ENCODE assay signal across 8 cellular contexts in genomic region chr6:83055366-83055964, GRCh38. TPM values are rescaled to one million over a fixed set of nuclear protein-coding genes. Genes with fewer than 3 reads are reported as not detected.
DNase-seq lines count a peak whose midpoint lies in the region; ATAC-seq and TF ChIP-seq lines count a peak whose summit lies in the region.

No MANE protein-coding gene starts in this region.

- WGBS in IMR-90 (ENCODE audit: extremely low coverage in 2 of 2, insufficient read length in 1 of 2), 2 experiments = no CpG with 5 or more reads among the region's 6 CpGs
- WGBS in SK-N-SH (ENCODE audit: low lambda C conversion rate) = 28% methylated on average over 6 of the region's 6 CpGs

- POLR2A ChIA-PET in IMR-90 (lab: Charles Lee; ENCODE audit: unreplicated experiment) (no interaction called here), SK-N-SH (lab: Yijun Ruan, JAX) (interaction anchor here (1.2 kb wide), 1 partner anchor 807 kb away, joined by 3 read pairs; the partner anchor contains the start of gene IBTK)

- intact Hi-C loops in IMR-90 (cut with micrococcal nuclease) = loop anchor here (1.0 to 10.0 kb wide), 5 partner anchors 151 to 785 kb away; no protein-coding TSS in a partner anchor
- intact Hi-C loops in breast epithelium (cut with DNase I; ENCODE audit: low total_unique reads) = loop anchor here (10.0 kb wide), 1 partner anchor 781 kb away; no protein-coding TSS in a partner anchor

- in situ Hi-C loops in IMR-90 (cut with MboI; ENCODE audit: low sequenced_read_pairs) = loop anchor here (5.0 to 25.0 kb wide), 2 partner anchors 693 to 803 kb away; partner anchors contain the start of gene TPBG

- no peaks in the 10 kb centered on the region for H3K9me3 ChIP-seq in IMR-90 (ENCODE audit: control insufficient read depth, insufficient read depth, low read length)
- no peaks in the 10 kb centered on the region for H3K9me3 ChIP-seq in SK-N-SH
- no peaks in the 10 kb centered on the region for H3K9me3 ChIP-seq in breast epithelium

- H3K56ac ChIP-seq in IMR-90 (ENCODE audit: extremely low read depth, insufficient read depth, low read length) = no peak overlapping the region

- peak overlapping the region; percentile 17; the same call in 1 of the 2 replicates for H3K4me2 ChIP-seq in IMR-90 (ENCODE audit: low read depth, low read length)
- H3K4me2 ChIP-seq in SK-N-SH = 0 out of 2 replicates have a peak overlapping the region, but pooled peaks have one; percentile 8

- no peak overlapping the region for H3K23ac ChIP-seq in IMR-90 (ENCODE audit: low read depth, low read length)

- H2AK9ac ChIP-seq in IMR-90 (replicated peaks; ENCODE audit: low read depth, low read length, poor library complexity) = no peak overlapping the region

- TF ChIP-seq POLR2A in IMR-90 (IDR thresholded peaks at IDR 0.05; ENCODE audit: low read depth, low read length) = no peak
- no peak for TF ChIP-seq POLR2A in breast epithelium (IDR thresholded peaks at IDR 0.05)

- dilution Hi-C loops in IMR-90 (cut with HindIII; ENCODE audit: low sequenced_read_pairs, unreplicated experiment) = loop anchor here (25.0 kb wide), 1 partner anchor 457 kb away; the partner anchor contains the start of gene PRSS35

- H3K9me2 ChIP-seq in SK-N-SH = no peaks in the 10 kb centered on the region

- H4K91ac ChIP-seq in IMR-90 (ENCODE audit: insufficient read depth, low read depth, low read length) = no peak overlapping the region

- TF ChIP-seq RAD21 in IMR-90 (IDR thresholded peaks at IDR 0.05; ENCODE audit: low read length) (peak; percentile 87), SK-N-SH (IDR thresholded peaks at IDR 0.05; ENCODE audit: low read length) (peak; percentile 91)

- TF ChIP-seq CTCF in C4-2B (conservative IDR thresholded peaks at IDR 0.05) (peak; percentile 82), IMR-90 (conservative IDR thresholded peaks at IDR 0.05; ENCODE audit: low read depth, low read length) (peak; percentile 88), SK-N-SH (IDR thresholded peaks at IDR 0.05) (peak; percentile 92), breast epithelium (IDR thresholded peaks at IDR 0.05) (peak; percentile 58 to 74 (median 74))

- no peak overlapping the region for H2BK15ac ChIP-seq in IMR-90 (ENCODE audit: low read depth, low read length)

- H3K36me3 ChIP-seq in IMR-90 (ENCODE audit: control insufficient read depth, insufficient read depth, low read length) (peaks cover 4% of the 10 kb centered on the region), SK-N-SH (replicated peaks in 1 of 2; ENCODE audit: control insufficient read depth in 1 of 2, insufficient read depth in 2 of 2, low read length in 1 of 2) (peaks cover 0 to 15% of the 10 kb centered on the region in 2 experiments), breast epithelium (no peaks in the 10 kb centered on the region)

- H3K9ac ChIP-seq in IMR-90 (ENCODE audit: low read depth, low read length) (no peak overlapping the region), SK-N-SH (no peak overlapping the region)

- DNase-seq in IMR-90 (peak; percentile 47), SK-N-SH (peak; percentile 62), breast epithelium (ENCODE audit: low spot score in 2 of 2) (no peak), immature natural killer cell (peak in 2 of 3 donors; percentile 35 to 38), SHP77 treated with DMSO at 0.1 percent for 48 hours (lab: John Stamatoyannopoulos, UW) (no peak)
- peak; percentile 7 to 19 for DNase-seq in stimulated activated CD4-positive, alpha-beta T cell treated with anti-CD3 and anti-CD28 coated beads, Interleukin-1b, Interleukin-23, amount 100 ng/mL, for 4 hours (ENCODE audit: low read depth in 2 of 2)

- H3K18ac ChIP-seq in IMR-90 (ENCODE audit: low read depth, low read length) = no peak overlapping the region

- H2BK20ac ChIP-seq in IMR-90 (ENCODE audit: low read depth, low read length) = no peak overlapping the region

- H3K4me3 Mint-ChIP-seq in immature natural killer cell = no peak overlapping the region

- no peak overlapping the region for H3K27ac Mint-ChIP-seq in immature natural killer cell

- peaks cover 0 to 1% (median 0%) of the 10 kb centered on the region in 3 donors for H3K27me3 Mint-ChIP-seq in immature natural killer cell (ENCODE audit: low read depth in 3 of 3)

- H3K14ac ChIP-seq in IMR-90 (replicated peaks; ENCODE audit: low read depth, low read length) = no peak overlapping the region

- H4K8ac ChIP-seq in IMR-90 (ENCODE audit: low read depth in 2 of 2, low read length in 2 of 2) = peak overlapping the region in 1 of 2 experiments; percentile 67; a peak in 1 of 4 replicates

- H3K4me1 ChIP-seq in IMR-90 (ENCODE audit: control insufficient read depth, insufficient read depth, low read length) (no peaks in the 10 kb centered on the region), SK-N-SH (ENCODE audit: control insufficient read depth in 1 of 2, insufficient read depth in 2 of 2, low read depth in 1 of 2, low read length in 1 of 2) (peaks cover 8 to 10% of the 10 kb centered on the region in 2 experiments; a peak in 3 of 4 replicates), breast epithelium (no peaks in the 10 kb centered on the region)

- ATAC-seq in GM18858 (IDR thresholded peaks at IDR 0.05; ENCODE audit: unreplicated experiment) (peak; percentile 41), IMR-90 (ENCODE audit: low read depth) (peak; percentile 90)

- H3K4me1 Mint-ChIP-seq in immature natural killer cell = peaks cover 0 to 2% of the 10 kb centered on the region in 2 donors

- CTCF ChIA-PET in IMR-90 (lab: Yijun Ruan, JAX) = interaction anchor here (0.7 to 1.8 kb wide), 2 partner anchors 456 to 784 kb away, joined by 3 to 6 read pairs; no protein-coding TSS in a partner anchor
- CTCF ChIA-PET in SK-N-SH (lab: Yijun Ruan, JAX) = interaction anchor here (0.5 to 8.2 kb wide), 12 partner anchors 8 to 803 kb away, joined by 3 to 191 read pairs (median 4); partner anchors contain the start of genes DOP1A and UBE3D

- H3K9me1 ChIP-seq in IMR-90 (ENCODE audit: insufficient read depth, low read length) = no peaks in the 10 kb centered on the region

- H3K4ac ChIP-seq in IMR-90 (ENCODE audit: low read depth, low read length) = no peak overlapping the region

- H3K79me2 ChIP-seq in SK-N-SH (ENCODE audit: insufficient read depth) = peaks cover 5% of the 10 kb centered on the region; the same call in 1 of the 2 replicates

- H3K27ac ChIP-seq in C4-2B (no peak overlapping the region), IMR-90 (ENCODE audit: insufficient read depth, low read length) (no peak overlapping the region), SK-N-SH (ENCODE audit: low read depth in 2 of 2, low read length in 1 of 2) (no peak overlapping the region), breast epithelium (no peak overlapping the region)

- H3K27me3 ChIP-seq in IMR-90 (ENCODE audit: control insufficient read depth, insufficient read depth, low read length) (no peaks in the 10 kb centered on the region), SK-N-SH (ENCODE audit: insufficient read depth) (no peaks in the 10 kb centered on the region), breast epithelium (no peaks in the 10 kb centered on the region)

- peaks cover 9 to 15% (median 13%) of the 10 kb centered on the region in 3 donors for H3K36me3 Mint-ChIP-seq in immature natural killer cell

- no peaks in the 10 kb centered on the region for H3F3A ChIP-seq in SK-N-SH (replicated peaks; ENCODE audit: insufficient read depth)

- no peaks in the 10 kb centered on the region for H3K9me3 Mint-ChIP-seq in immature natural killer cell

- H3K79me1 ChIP-seq in IMR-90 (ENCODE audit: low read depth in 1 of 2, low read length in 2 of 2) = peaks cover 5 to 13% of the 10 kb centered on the region in 2 experiments; a peak in 2 of 4 replicates

- no peak overlapping the region for H2BK5ac ChIP-seq in IMR-90 (ENCODE audit: low read depth, low read length, poor library complexity, severe bottlenecking)

- H2AFZ ChIP-seq in IMR-90 (replicated peaks; ENCODE audit: low read length, poor library complexity) (no peak overlapping the region), SK-N-SH (ENCODE audit: low read depth) (peak overlapping the region; percentile 57; the same call in 1 of the 2 replicates)

- TF ChIP-seq EP300 in SK-N-SH (IDR thresholded peaks at IDR 0.05; ENCODE audit: borderline replicate concordance in 1 of 2, low read depth in 1 of 2, low read length in 1 of 2) = no peak

- H3K4me3 ChIP-seq in IMR-90 (ENCODE audit: insufficient read depth, low read depth, low read length) (no peak overlapping the region), SK-N-SH (ENCODE audit: low read depth in 2 of 2, low read length in 1 of 2) (peak overlapping the region in 1 of 2 experiments; percentile 28; a peak in 1 of 4 replicates), breast epithelium (no peak overlapping the region)

- no peak overlapping the region for H2BK120ac ChIP-seq in IMR-90 (ENCODE audit: low read depth, low read length)

- H4K20me1 ChIP-seq in IMR-90 (ENCODE audit: insufficient read depth, low read length) = no peaks in the 10 kb centered on the region
- no peaks in the 10 kb centered on the region for H4K20me1 ChIP-seq in SK-N-SH (ENCODE audit: insufficient read depth)

- BruUV-seq in IMR-90 (replicated peaks; lab: Mats Ljungman, UMichigan) = no TSS peak

- H4K5ac ChIP-seq in IMR-90 (ENCODE audit: low read depth, low read length) = 0 out of 2 replicates have a peak overlapping the region, but pooled peaks have one; percentile 6

- H2AK5ac ChIP-seq in IMR-90 (ENCODE audit: low read depth, low read length) = no peak overlapping the region

TF ChIP-seq in IMR-90, 13 proteins besides CTCF, POLR2A, EP300 and RAD21 (continues in another document):
- no peak for TF ChIP-seq RCOR1 (IDR thresholded peaks at IDR 0.05; ENCODE audit: insufficient replicate concordance, low read length)

TF ChIP-seq in SK-N-SH, 30 proteins besides CTCF, POLR2A, EP300 and RAD21 (continues in another document):
- TF ChIP-seq SMC3 (IDR thresholded peaks at IDR 0.05; ENCODE audit: low read depth, low read length) = peak; percentile 81
- no peak for TF ChIP-seq FOXJ3 (CRISPR knock-in tag; IDR thresholded peaks at IDR 0.05)

RNA-seq across cellular contexts. Expression of gene UBE3D, which starts 10.2 kb away (rescaled TPM):
- total RNA-seq in IMR-90 (2012; rRNA removed) (6.3 and 6.7 TPM in 2 replicates), breast epithelium (10 to 100 TPM in 2 of 3 donors, 1 to 10 TPM in 1; 8.8 to 14.7 (median 13.5) TPM)
- polyA plus RNA-seq in IMR-90 (2012; rRNA removed) (2.7 and 3.2 TPM in 2 replicates), SK-N-SH (2012; rRNA removed) (3.4 and 3.8 TPM in 2 replicates), immature natural killer cell (1 to 10 TPM; 3.1 to 4.1 (median 3.2) TPM)
- polyA plus RNA-seq in IMR-90 (2012; cell fraction: cytosol; rRNA removed) = 1.3 and 1.6 TPM in 2 replicates
- 1.5 and 4.0 TPM in 2 replicates for polyA plus RNA-seq in IMR-90 (2012; cell fraction: nucleus; rRNA removed; ENCODE audit: low replicate concordance)
- polyA plus RNA-seq in SK-N-SH (2012; cell fraction: cytosol; rRNA removed) = 4.0 and 4.9 TPM in 2 replicates
- 3.3 and 4.8 TPM in 2 replicates for polyA plus RNA-seq in SK-N-SH (2012; cell fraction: nucleus; rRNA removed)

RNA-seq across cellular contexts. Expression of gene DOP1A, which starts 12.0 kb away (rescaled TPM):
- total RNA-seq in IMR-90 (2012; rRNA removed) (32.4 and 35.8 TPM in 2 replicates), breast epithelium (10 to 100 TPM; 27.5 to 93.2 (median 56.4) TPM)
- polyA plus RNA-seq in IMR-90 (2012; rRNA removed) (4.2 and 6.0 TPM in 2 replicates), SK-N-SH (2012; rRNA removed) (3.4 and 4.0 TPM in 2 replicates), immature natural killer cell (1 to 10 TPM; 2.3 to 4.7 (median 3.0) TPM)
- 0.56 and 0.82 TPM in 2 replicates for polyA plus RNA-seq in IMR-90 (2012; cell fraction: cytosol; rRNA removed)
- 2.6 and 20.8 TPM in 2 replicates for polyA plus RNA-seq in IMR-90 (2012; cell fraction: nucleus; rRNA removed; ENCODE audit: low replicate concordance)
- 2.8 and 3.0 TPM in 2 replicates for polyA plus RNA-seq in SK-N-SH (2012; cell fraction: cytosol; rRNA removed)
- 6.0 and 13.1 TPM in 2 replicates for polyA plus RNA-seq in SK-N-SH (2012; cell fraction: nucleus; rRNA removed)

Comparison
In these comparisons a context has a peak if more than half of its experiments do, and no peak if none do; other contexts are left out.
1. DNase-seq: peak in IMR-90 (single experiment), SK-N-SH (single experiment), immature natural killer cell (2 of 3) and stimulated activated CD4-positive, alpha-beta T cell treated with anti-CD3 and anti-CD28 coated beads, Interleukin-1b, Interleukin-23, amount 100 ng/mL, for 4 hours (2 of 2); none in breast epithelium (0 of 2) and SHP77 treated with DMSO at 0.1 percent for 48 hours (single experiment).
2. Peak in every context shown above with its lines, with median percentiles within 50 percentile points of each other: CTCF ChIP-seq.